ENCODE assay signal across 8 cellular contexts in the genomic region with DNA sequence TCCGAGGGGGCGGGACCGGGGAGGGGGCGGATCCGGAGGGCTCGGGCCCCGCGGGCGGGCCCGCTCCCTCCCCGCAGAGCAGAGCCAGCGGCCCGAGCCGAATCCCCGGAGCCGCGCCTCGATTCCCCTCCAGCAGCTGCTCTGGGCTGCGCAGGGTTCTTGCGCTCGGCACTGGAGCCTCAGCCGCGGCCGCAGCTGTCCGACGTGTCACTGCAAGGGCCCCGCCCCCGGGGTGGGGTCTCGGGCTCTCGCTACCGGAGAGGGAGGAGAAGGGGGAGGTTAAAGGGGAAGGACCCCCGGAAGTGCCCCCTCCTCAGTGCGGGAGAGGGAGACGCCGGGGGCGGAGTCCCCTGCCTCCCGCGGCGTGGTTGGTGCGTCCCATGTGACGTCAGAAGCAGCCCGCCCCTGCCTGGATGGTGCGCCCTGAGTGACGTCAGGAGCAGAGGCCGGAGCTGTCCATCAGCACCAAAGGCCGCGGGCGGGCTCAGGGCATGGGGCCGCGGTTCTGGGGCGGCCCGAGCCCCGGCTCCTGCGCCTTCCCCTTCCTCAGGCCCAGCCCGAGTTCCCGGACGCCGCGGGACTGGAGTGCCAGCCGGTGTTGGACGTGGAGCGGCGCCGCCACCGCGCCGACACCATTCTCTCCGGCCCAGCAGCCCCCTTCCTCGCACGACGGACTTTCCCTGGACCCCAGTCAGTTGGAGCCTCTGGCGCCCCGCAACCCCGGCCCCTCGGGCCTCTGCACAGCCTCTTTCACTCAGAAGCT. TPM values are rescaled to one million over a fixed set of nuclear protein-coding genes. Genes with fewer than 3 reads are reported as not detected.
DNase-seq lines count a peak whose midpoint lies in the region; ATAC-seq and TF ChIP-seq lines count a peak whose summit lies in the region.

A gene with protein sequence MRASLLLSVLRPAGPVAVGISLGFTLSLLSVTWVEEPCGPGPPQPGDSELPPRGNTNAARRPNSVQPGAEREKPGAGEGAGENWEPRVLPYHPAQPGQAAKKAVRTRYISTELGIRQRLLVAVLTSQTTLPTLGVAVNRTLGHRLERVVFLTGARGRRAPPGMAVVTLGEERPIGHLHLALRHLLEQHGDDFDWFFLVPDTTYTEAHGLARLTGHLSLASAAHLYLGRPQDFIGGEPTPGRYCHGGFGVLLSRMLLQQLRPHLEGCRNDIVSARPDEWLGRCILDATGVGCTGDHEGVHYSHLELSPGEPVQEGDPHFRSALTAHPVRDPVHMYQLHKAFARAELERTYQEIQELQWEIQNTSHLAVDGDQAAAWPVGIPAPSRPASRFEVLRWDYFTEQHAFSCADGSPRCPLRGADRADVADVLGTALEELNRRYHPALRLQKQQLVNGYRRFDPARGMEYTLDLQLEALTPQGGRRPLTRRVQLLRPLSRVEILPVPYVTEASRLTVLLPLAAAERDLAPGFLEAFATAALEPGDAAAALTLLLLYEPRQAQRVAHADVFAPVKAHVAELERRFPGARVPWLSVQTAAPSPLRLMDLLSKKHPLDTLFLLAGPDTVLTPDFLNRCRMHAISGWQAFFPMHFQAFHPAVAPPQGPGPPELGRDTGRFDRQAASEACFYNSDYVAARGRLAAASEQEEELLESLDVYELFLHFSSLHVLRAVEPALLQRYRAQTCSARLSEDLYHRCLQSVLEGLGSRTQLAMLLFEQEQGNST (minus strand): TSS at position 214 of the 763 bp plus-strand sequence. CDS start 271 bp downstream, outside the sequence.
A gene with protein sequence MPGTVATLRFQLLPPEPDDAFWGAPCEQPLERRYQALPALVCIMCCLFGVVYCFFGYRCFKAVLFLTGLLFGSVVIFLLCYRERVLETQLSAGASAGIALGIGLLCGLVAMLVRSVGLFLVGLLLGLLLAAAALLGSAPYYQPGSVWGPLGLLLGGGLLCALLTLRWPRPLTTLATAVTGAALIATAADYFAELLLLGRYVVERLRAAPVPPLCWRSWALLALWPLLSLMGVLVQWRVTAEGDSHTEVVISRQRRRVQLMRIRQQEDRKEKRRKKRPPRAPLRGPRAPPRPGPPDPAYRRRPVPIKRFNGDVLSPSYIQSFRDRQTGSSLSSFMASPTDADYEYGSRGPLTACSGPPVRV (plus strand): TSS at position 433 of the 763 bp plus-strand sequence. CDS start 700 bp downstream, outside the sequence.

- peaks cover 11% of the 10 kb centered on the region for H3K27me3 Mint-ChIP-seq in activated naive CD8-positive, alpha-beta T cell

- ATAC-seq in HG02610 (IDR thresholded peaks at IDR 0.05; ENCODE audit: unreplicated experiment) = peak; percentile 81
- peak; percentile 82 for ATAC-seq in SK-N-SH treated with all-trans-retinoic acid at 6 μM for 48 hours

- peaks cover 18% of the 10 kb centered on the region for H3K4me1 Mint-ChIP-seq in activated naive CD8-positive, alpha-beta T cell (ENCODE audit: low read depth)

- H3K27ac Mint-ChIP-seq in activated naive CD8-positive, alpha-beta T cell = peak within 1 kb of the TSS; percentile 79

- peaks cover 2% of the 10 kb centered on the region for H3K36me3 Mint-ChIP-seq in activated naive CD8-positive, alpha-beta T cell

- no peaks in the 10 kb centered on the region for H3K9me3 Mint-ChIP-seq in activated naive CD8-positive, alpha-beta T cell (ENCODE audit: low read depth)

- peak within 1 kb of the TSS; percentile 93 for H3K4me3 Mint-ChIP-seq in activated naive CD8-positive, alpha-beta T cell

- H3K4me3 ChIP-seq in GM08714 (ENCODE audit: low read length) = peak within 1 kb of the TSS; percentile 67

- peak within 1 kb of the TSS; percentile 56 for H3K27ac ChIP-seq in temporal lobe (ENCODE audit: low read depth, low read length)

- DNase-seq in NCI-H1092 treated with DMSO at 0.1 percent for 48 hours (lab: John Stamatoyannopoulos, UW) (peak; percentile 92), glomerular visceral epithelial cell (ENCODE audit: extremely low spot score) (peak; percentile 99), occipital lobe (lab: John Stamatoyannopoulos, UW) (peak; percentile 99)

TF ChIP-seq in SK-N-SH treated with all-trans-retinoic acid at 6 μM for 48 hours, 23 proteins besides CTCF, POLR2A, EP300 and RAD21:
- TF ChIP-seq, protein P1, sequence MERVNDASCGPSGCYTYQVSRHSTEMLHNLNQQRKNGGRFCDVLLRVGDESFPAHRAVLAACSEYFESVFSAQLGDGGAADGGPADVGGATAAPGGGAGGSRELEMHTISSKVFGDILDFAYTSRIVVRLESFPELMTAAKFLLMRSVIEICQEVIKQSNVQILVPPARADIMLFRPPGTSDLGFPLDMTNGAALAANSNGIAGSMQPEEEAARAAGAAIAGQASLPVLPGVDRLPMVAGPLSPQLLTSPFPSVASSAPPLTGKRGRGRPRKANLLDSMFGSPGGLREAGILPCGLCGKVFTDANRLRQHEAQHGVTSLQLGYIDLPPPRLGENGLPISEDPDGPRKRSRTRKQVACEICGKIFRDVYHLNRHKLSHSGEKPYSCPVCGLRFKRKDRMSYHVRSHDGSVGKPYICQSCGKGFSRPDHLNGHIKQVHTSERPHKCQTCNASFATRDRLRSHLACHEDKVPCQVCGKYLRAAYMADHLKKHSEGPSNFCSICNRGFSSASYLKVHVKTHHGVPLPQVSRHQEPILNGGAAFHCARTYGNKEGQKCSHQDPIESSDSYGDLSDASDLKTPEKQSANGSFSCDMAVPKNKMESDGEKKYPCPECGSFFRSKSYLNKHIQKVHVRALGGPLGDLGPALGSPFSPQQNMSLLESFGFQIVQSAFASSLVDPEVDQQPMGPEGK (CRISPR knock-in tag; IDR thresholded peaks at IDR 0.05; ENCODE audit: borderline replicate concordance) = peak; percentile 89
- TF ChIP-seq ZFP3 (CRISPR knock-in tag; IDR thresholded peaks at IDR 0.05) (peak; percentile 73; the same call in 1 of the 2 replicates), ZNF565 (CRISPR knock-in tag; conservative IDR thresholded peaks at IDR 0.05; ENCODE audit: low read depth) (no peak)

RNA-seq across cellular contexts. Expression of the first gene that starts in this region (rescaled TPM):
- 25.9 TPM for total RNA-seq in occipital lobe
- 32.5 TPM for total RNA-seq in temporal lobe

RNA-seq across cellular contexts. Expression of the second gene that starts in this region (rescaled TPM):
- total RNA-seq in occipital lobe (14.0 TPM), temporal lobe (11.1 TPM)

Comparison
In these comparisons a context has a peak if more than half of its experiments do, and no peak if none do; other contexts are left out.
1. Peak in every context shown above with its lines: DNase-seq, ATAC-seq, H3K4me3 ChIP-seq and H3K27ac ChIP-seq.